15 cellular contexts compared by ENCODE assay signal in genomic region chr4:91325495-91325894, GRCh38.
A peak's percentile ranks its signal among the peaks of the same experiment; 100 is the strongest.
DNase-seq lines count a peak whose midpoint lies in the region; ATAC-seq, FAIRE-seq and TF ChIP-seq lines count a peak whose summit lies in the region.
"Had no signal": no experiment of that assay in that cellular context is flagged by ENCODE, and none has a peak within 500 bp of the region (broad histone marks: within the 10 kb centered on the region; RNA-seq: fewer than 3 reads in every experiment).

No MANE protein-coding gene starts in this region.

- no peak for TF ChIP-seq CTCF in natural killer cell (IDR thresholded peaks at IDR 0.05)

- peaks cover 19% of the 10 kb centered on the region for H3K36me3 Mint-ChIP-seq in natural killer cell
- H3K36me3 Mint-ChIP-seq in activated naive CD8-positive, alpha-beta T cell treated with anti-CD3 and anti-CD28 coated beads, Interleukin-2, amount 50 U/mL, for 24 hours (ENCODE audit: low read depth), result no peaks in the 10 kb centered on the region
- H3K36me3 Mint-ChIP-seq: stimulated activated effector memory CD8-positive, alpha-beta T cell treated with anti-CD3 and anti-CD28 coated beads, Interleukin-12 subunit alpha, Interleukin-12 subunit beta, amount 100 ng/mL, for 72 hours had no signal

- no peak overlapping the region for H3K4me3 Mint-ChIP-seq in natural killer cell
- no peak overlapping the region for H3K4me3 Mint-ChIP-seq in activated naive CD8-positive, alpha-beta T cell treated with anti-CD3 and anti-CD28 coated beads, Interleukin-2, amount 50 U/mL, for 24 hours
- H3K4me3 Mint-ChIP-seq: stimulated activated effector memory CD8-positive, alpha-beta T cell treated with anti-CD3 and anti-CD28 coated beads, Interleukin-12 subunit alpha, Interleukin-12 subunit beta, amount 100 ng/mL, for 72 hours had no signal

- DNase-seq in DMS 273 treated with DMSO at 0.1 percent for 48 hours (lab: John Stamatoyannopoulos, UW) (peak; percentile 5), HTR-8/SVneo (ENCODE audit: insufficient read length, low spot score) (peak; percentile 0), astrocyte of the hippocampus (ENCODE audit: low read depth, low spot score) (peak; percentile 87), mucosa of gallbladder (ENCODE audit: low spot score) (peak; percentile 46), AG08395 (ENCODE audit: low spot score) (no peak), natural killer cell (no peak), NCI-H526 (lab: John Stamatoyannopoulos, UW) (no peak)
- DNase-seq in activated naive CD8-positive, alpha-beta T cell treated with anti-CD3 and anti-CD28 coated beads, Interleukin-2, amount 50 U/mL, for 24 hours, result no peak
- DNase-seq: activated naive CD4-positive, alpha-beta T cell treated with anti-CD3 and anti-CD28 coated beads, Interleukin-2, amount 50 U/mL, for 16 hours; AML-193; effector CD4-positive, alpha-beta T cell; KBM-7; NCI-H2081 treated with DMSO at 0.1 percent for 48 hours had no signal

- peaks cover 16 to 34% of the 10 kb centered on the region in 2 donors for H3K9me3 Mint-ChIP-seq in natural killer cell
- H3K9me3 Mint-ChIP-seq in activated naive CD8-positive, alpha-beta T cell treated with anti-CD3 and anti-CD28 coated beads, Interleukin-2, amount 50 U/mL, for 24 hours, result peaks cover 25% of the 10 kb centered on the region

- no peaks in the 10 kb centered on the region for H3K4me1 Mint-ChIP-seq in natural killer cell
- H3K4me1 Mint-ChIP-seq in activated naive CD8-positive, alpha-beta T cell treated with anti-CD3 and anti-CD28 coated beads, Interleukin-2, amount 50 U/mL, for 24 hours, result no peaks in the 10 kb centered on the region
- H3K4me1 Mint-ChIP-seq: stimulated activated effector memory CD8-positive, alpha-beta T cell treated with anti-CD3 and anti-CD28 coated beads, Interleukin-12 subunit alpha, Interleukin-12 subunit beta, amount 100 ng/mL, for 72 hours had no signal

- no peak for FAIRE-seq in HTR-8/SVneo (lab: Jason Lieb, UNC)

- H3K27ac Mint-ChIP-seq in natural killer cell, result no peak overlapping the region
- no peak overlapping the region for H3K27ac Mint-ChIP-seq in activated naive CD8-positive, alpha-beta T cell treated with anti-CD3 and anti-CD28 coated beads, Interleukin-2, amount 50 U/mL, for 24 hours
- H3K27ac Mint-ChIP-seq: stimulated activated effector memory CD8-positive, alpha-beta T cell treated with anti-CD3 and anti-CD28 coated beads, Interleukin-12 subunit alpha, Interleukin-12 subunit beta, amount 100 ng/mL, for 72 hours had no signal

- intact Hi-C loops in natural killer cell (cut with micrococcal nuclease), result no loop called here

- no peak for ATAC-seq in natural killer cell
- ATAC-seq in activated naive CD8-positive, alpha-beta T cell treated with anti-CD3 and anti-CD28 coated beads, Interleukin-2, amount 50 U/mL, for 24 hours, result no peak
- ATAC-seq: Panc1; stimulated activated effector memory CD8-positive, alpha-beta T cell treated with anti-CD3 and anti-CD28 coated beads, Interleukin-12 subunit alpha, Interleukin-12 subunit beta, amount 100 ng/mL, for 72 hours had no signal

- H3K27me3 Mint-ChIP-seq in natural killer cell (ENCODE audit: low read depth in 2 of 2), result no peaks in the 10 kb centered on the region
- no peaks in the 10 kb centered on the region for H3K27me3 Mint-ChIP-seq in activated naive CD8-positive, alpha-beta T cell treated with anti-CD3 and anti-CD28 coated beads, Interleukin-2, amount 50 U/mL, for 24 hours

Comparison
In these comparisons a context has a peak if more than half of its experiments do, and no peak if none do; other contexts are left out.
1. DNase-seq: peak in DMS 273 treated with DMSO at 0.1 percent for 48 hours (single experiment), HTR-8/SVneo (single experiment), astrocyte of the hippocampus (single experiment) and mucosa of gallbladder (single experiment); none in AG08395 (single experiment), natural killer cell (single experiment), activated naive CD8-positive, alpha-beta T cell treated with anti-CD3 and anti-CD28 coated beads, Interleukin-2, amount 50 U/mL, for 24 hours (single experiment) and NCI-H526 (0 of 2).